Comparison of ENCODE assay signal across 12 cellular contexts in the genomic region with DNA sequence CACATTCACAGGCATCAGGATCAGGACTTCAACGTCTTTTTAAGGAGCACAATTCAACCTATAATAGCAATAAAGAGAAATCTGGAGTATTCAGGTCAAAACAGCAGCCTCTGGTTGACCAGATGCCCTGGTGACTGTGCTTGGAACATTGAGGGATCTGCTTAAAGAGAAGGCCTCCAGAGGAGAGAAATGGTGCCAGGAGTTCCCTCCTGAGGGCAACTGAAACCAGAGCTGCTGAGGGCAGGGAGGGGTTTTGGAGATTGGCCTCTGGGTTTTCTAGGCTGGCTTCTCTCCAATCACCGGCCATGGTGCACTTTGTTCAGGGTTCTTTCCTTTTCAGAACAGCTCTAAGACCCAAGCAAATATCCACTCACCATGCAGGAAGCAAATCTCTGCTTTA.
DNase-seq lines count a peak whose midpoint lies in the region; ATAC-seq lines count a peak whose summit lies in the region.
"Had no signal": no experiment of that assay in that cellular context is flagged by ENCODE, and none has a peak within 500 bp of the region (broad histone marks: within the 10 kb centered on the region; RNA-seq: fewer than 3 reads in every experiment).

No MANE protein-coding gene starts in this region.

- ATAC-seq in sciatic nerve (peak; percentile 32), GM21526 (IDR thresholded peaks at IDR 0.05; ENCODE audit: low FRiP score, unreplicated experiment) (no peak)
- ATAC-seq: HepG2 had no signal

- intact Hi-C loops in sciatic nerve (cut with DNase I), result no loop called here

- DNase-seq in NCI-H2029 (lab: John Stamatoyannopoulos, UW) (peak; percentile 3), NCI-H2029 treated with DMSO at 0.1 percent for 48 hours (lab: John Stamatoyannopoulos, UW) (no peak), NCI-H1092 (lab: John Stamatoyannopoulos, UW) (peak; percentile 85), NCI-H2107 treated with DMSO at 0.1 percent for 48 hours (lab: John Stamatoyannopoulos, UW; ENCODE audit: unreplicated experiment) (peak; percentile 49), sciatic nerve (ENCODE audit: low spot score) (no peak), DMS53 treated with DMSO at 0.1 percent for 48 hours (lab: John Stamatoyannopoulos, UW; ENCODE audit: unreplicated experiment) (no peak)
- DNase-seq: ACHN; CD4-positive, CD25-positive, alpha-beta regulatory T cell; DMS79 treated with DMSO at 0.1 percent for 48 hours; EL had no signal

Comparison
In these comparisons a context has a peak if more than half of its experiments do, and no peak if none do; other contexts are left out.
1. DNase-seq: peak in NCI-H2029 (single experiment), NCI-H1092 (single experiment) and NCI-H2107 treated with DMSO at 0.1 percent for 48 hours (single experiment); none in NCI-H2029 treated with DMSO at 0.1 percent for 48 hours (single experiment), sciatic nerve (single experiment) and DMS53 treated with DMSO at 0.1 percent for 48 hours (single experiment).